In genomic region chr6:31702819-31703716, GRCh38 we compare ENCODE assay signal across 1 cellular context.
TF ChIP-seq lines count a peak whose summit lies in the region.

ABHD16A (minus strand) TSS chr6:31703324; CDS start chr6:31703281, 43 bp downstream.

TF ChIP-seq in HepG2, 621 proteins besides CTCF, POLR2A, EP300 and RAD21 (continued from another document and continues in another):
- TF ChIP-seq CREB3 (CRISPR knock-in tag; IDR thresholded peaks at IDR 0.05) (peak; percentile 36; the same call in 1 of the 2 replicates), HDAC2 (CRISPR knock-in tag; IDR thresholded peaks at IDR 0.05) (peak; percentile 83), MAF1 (CRISPR knock-in tag; IDR thresholded peaks at IDR 0.05; ENCODE audit: borderline replicate concordance) (0 out of 2 replicates have a peak, but pooled peaks have one; percentile 18), BORCS8-MEF2B (CRISPR knock-in tag; IDR thresholded peaks at IDR 0.05) (peak; percentile 88), ZNF747 (CRISPR knock-in tag; IDR thresholded peaks at IDR 0.05; ENCODE audit: borderline replicate concordance) (peak; percentile 79; the same call in 1 of the 2 replicates), ZNF775 (CRISPR knock-in tag; IDR thresholded peaks at IDR 0.05; ENCODE audit: borderline replicate concordance) (no peak), IRF2 (CRISPR knock-in tag; IDR thresholded peaks at IDR 0.05) (peak; percentile 81), ZNF136 (CRISPR knock-in tag; IDR thresholded peaks at IDR 0.05; ENCODE audit: low read depth) (peak; percentile 77; the same call in 1 of the 2 replicates), RELA (CRISPR knock-in tag; IDR thresholded peaks at IDR 0.05) (no peak), MAFG (CRISPR knock-in tag; IDR thresholded peaks at IDR 0.05) (no peak), ZNF207 (IDR thresholded peaks at IDR 0.05; ENCODE audit: borderline replicate concordance) (no peak), ZMYM4 (CRISPR knock-in tag; IDR thresholded peaks at IDR 0.05) (peak; percentile 92), ARNT (IDR thresholded peaks at IDR 0.05) (no peak), TEAD3 (CRISPR knock-in tag; optimal IDR thresholded peaks at IDR 0.05; ENCODE audit: borderline replicate concordance) (peak; percentile 45), ZNF503 (CRISPR knock-in tag; IDR thresholded peaks at IDR 0.05) (peak; percentile 52; the same call in 1 of the 2 replicates), HOXD1 (CRISPR knock-in tag; IDR thresholded peaks at IDR 0.05) (no peak), GATAD1 (CRISPR knock-in tag; IDR thresholded peaks at IDR 0.05) (peak; percentile 89), ARID4A (CRISPR knock-in tag; IDR thresholded peaks at IDR 0.05; ENCODE audit: borderline replicate concordance) (peak; percentile 92), ZFP1 (CRISPR knock-in tag; IDR thresholded peaks at IDR 0.05) (peak; percentile 84; the same call in 1 of the 2 replicates), ZNF563 (CRISPR knock-in tag; IDR thresholded peaks at IDR 0.05) (no peak), ZZZ3 (CRISPR knock-in tag; IDR thresholded peaks at IDR 0.05; ENCODE audit: borderline replicate concordance) (no peak), KLF13 (CRISPR knock-in tag; IDR thresholded peaks at IDR 0.05) (no peak), FOXJ3 (CRISPR knock-in tag; IDR thresholded peaks at IDR 0.05; ENCODE audit: borderline replicate concordance) (no peak; the same call in 1 of the 2 replicates), CBX1 (IDR thresholded peaks at IDR 0.05; ENCODE audit: low read depth) (peak; percentile 91), ZNF713 (CRISPR knock-in tag; IDR thresholded peaks at IDR 0.05) (0 out of 2 replicates have a peak, but pooled peaks have one; percentile 50), LBX2 (CRISPR knock-in tag; IDR thresholded peaks at IDR 0.05; ENCODE audit: borderline replicate concordance) (no peak), CBFB (CRISPR knock-in tag; IDR thresholded peaks at IDR 0.05) (peak; percentile 55; the same call in 1 of the 2 replicates), DPF2 (CRISPR knock-in tag; IDR thresholded peaks at IDR 0.05; ENCODE audit: borderline replicate concordance, low read depth) (no peak), TCF12 (IDR thresholded peaks at IDR 0.05) (no peak), TCF12 (CRISPR knock-in tag; IDR thresholded peaks at IDR 0.05) (no peak; the same call in 1 of the 2 replicates), ZNF160 (CRISPR knock-in tag; IDR thresholded peaks at IDR 0.05) (no peak), SIX4 (CRISPR knock-in tag; IDR thresholded peaks at IDR 0.05) (peak; percentile 63), NR2F6 (IDR thresholded peaks at IDR 0.05) (0 out of 2 replicates have a peak, but pooled peaks have one; percentile 27), NR2F6 (CRISPR knock-in tag; IDR thresholded peaks at IDR 0.05) (0 out of 2 replicates have a peak, but pooled peaks have one; percentile 8), ZNF33A (CRISPR knock-in tag; IDR thresholded peaks at IDR 0.05; ENCODE audit: borderline replicate concordance) (0 out of 2 replicates have a peak, but pooled peaks have one; percentile 58), ZNF776 (CRISPR knock-in tag; IDR thresholded peaks at IDR 0.05) (no peak), CAMTA2 (CRISPR knock-in tag; IDR thresholded peaks at IDR 0.05; ENCODE audit: borderline replicate concordance) (peak; percentile 38; the same call in 1 of the 2 replicates), RXRB (CRISPR knock-in tag; IDR thresholded peaks at IDR 0.05; ENCODE audit: borderline replicate concordance) (peak; percentile 70), RARA (CRISPR knock-in tag; IDR thresholded peaks at IDR 0.05) (no peak), ZFP36L2 (CRISPR knock-in tag; IDR thresholded peaks at IDR 0.05) (no peak), NFIB (CRISPR knock-in tag; IDR thresholded peaks at IDR 0.05; ENCODE audit: borderline replicate concordance) (no peak), GPBP1L1 (CRISPR knock-in tag; IDR thresholded peaks at IDR 0.05) (no peak), MTA1 (CRISPR knock-in tag; IDR thresholded peaks at IDR 0.05; ENCODE audit: borderline replicate concordance) (peak; percentile 67; the same call in 1 of the 2 replicates), ZSCAN29 (CRISPR knock-in tag; conservative IDR thresholded peaks at IDR 0.05) (0 out of 2 replicates have a peak, but pooled peaks have one; percentile 11), ZBTB3 (CRISPR knock-in tag; IDR thresholded peaks at IDR 0.05; ENCODE audit: borderline replicate concordance, low read depth) (no peak), ZFP82 (CRISPR knock-in tag; IDR thresholded peaks at IDR 0.05; ENCODE audit: borderline replicate concordance) (no peak; the same call in 1 of the 2 replicates)
- TF ChIP-seq, protein P1, sequence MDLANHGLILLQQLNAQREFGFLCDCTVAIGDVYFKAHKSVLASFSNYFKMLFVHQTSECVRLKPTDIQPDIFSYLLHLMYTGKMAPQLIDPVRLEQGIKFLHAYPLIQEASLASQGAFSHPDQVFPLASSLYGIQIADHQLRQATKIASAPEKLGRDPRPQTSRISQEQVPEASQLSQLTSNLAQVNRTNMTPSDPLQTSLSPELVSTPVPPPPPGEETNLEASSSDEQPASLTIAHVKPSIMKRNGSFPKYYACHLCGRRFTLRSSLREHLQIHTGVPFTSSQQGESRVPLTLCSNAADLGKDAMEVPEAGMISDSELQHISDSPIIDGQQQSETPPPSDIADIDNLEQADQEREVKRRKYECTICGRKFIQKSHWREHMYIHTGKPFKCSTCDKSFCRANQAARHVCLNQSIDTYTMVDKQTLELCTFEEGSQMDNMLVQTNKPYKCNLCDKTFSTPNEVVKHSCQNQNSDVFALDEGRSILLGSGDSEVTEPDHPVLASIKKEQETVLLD (CRISPR knock-in tag; IDR thresholded peaks at IDR 0.05; ENCODE audit: low read depth): peak; percentile 65; the same call in 1 of the 2 replicates
- TF ChIP-seq, protein P2, sequence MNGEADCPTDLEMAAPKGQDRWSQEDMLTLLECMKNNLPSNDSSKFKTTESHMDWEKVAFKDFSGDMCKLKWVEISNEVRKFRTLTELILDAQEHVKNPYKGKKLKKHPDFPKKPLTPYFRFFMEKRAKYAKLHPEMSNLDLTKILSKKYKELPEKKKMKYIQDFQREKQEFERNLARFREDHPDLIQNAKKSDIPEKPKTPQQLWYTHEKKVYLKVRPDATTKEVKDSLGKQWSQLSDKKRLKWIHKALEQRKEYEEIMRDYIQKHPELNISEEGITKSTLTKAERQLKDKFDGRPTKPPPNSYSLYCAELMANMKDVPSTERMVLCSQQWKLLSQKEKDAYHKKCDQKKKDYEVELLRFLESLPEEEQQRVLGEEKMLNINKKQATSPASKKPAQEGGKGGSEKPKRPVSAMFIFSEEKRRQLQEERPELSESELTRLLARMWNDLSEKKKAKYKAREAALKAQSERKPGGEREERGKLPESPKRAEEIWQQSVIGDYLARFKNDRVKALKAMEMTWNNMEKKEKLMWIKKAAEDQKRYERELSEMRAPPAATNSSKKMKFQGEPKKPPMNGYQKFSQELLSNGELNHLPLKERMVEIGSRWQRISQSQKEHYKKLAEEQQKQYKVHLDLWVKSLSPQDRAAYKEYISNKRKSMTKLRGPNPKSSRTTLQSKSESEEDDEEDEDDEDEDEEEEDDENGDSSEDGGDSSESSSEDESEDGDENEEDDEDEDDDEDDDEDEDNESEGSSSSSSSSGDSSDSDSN (CRISPR knock-in tag; IDR thresholded peaks at IDR 0.05): peak; percentile 60
- TF ChIP-seq, protein P3, sequence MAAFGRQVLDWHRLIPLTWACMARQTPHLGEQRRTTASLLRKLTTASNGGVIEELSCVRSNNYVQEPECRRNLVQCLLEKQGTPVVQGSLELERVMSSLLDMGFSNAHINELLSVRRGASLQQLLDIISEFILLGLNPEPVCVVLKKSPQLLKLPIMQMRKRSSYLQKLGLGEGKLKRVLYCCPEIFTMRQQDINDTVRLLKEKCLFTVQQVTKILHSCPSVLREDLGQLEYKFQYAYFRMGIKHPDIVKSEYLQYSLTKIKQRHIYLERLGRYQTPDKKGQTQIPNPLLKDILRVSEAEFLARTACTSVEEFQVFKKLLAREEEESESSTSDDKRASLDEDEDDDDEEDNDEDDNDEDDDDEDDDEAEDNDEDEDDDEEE (CRISPR knock-in tag; IDR thresholded peaks at IDR 0.05): 0 out of 2 replicates have a peak, but pooled peaks have one; percentile 28
- TF ChIP-seq, protein P4, sequence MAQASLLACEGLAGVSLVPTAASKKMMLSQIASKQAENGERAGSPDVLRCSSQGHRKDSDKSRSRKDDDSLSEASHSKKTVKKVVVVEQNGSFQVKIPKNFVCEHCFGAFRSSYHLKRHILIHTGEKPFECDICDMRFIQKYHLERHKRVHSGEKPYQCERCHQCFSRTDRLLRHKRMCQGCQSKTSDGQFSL (CRISPR knock-in tag; IDR thresholded peaks at IDR 0.05): no peak
- TF ChIP-seq, protein P5, sequence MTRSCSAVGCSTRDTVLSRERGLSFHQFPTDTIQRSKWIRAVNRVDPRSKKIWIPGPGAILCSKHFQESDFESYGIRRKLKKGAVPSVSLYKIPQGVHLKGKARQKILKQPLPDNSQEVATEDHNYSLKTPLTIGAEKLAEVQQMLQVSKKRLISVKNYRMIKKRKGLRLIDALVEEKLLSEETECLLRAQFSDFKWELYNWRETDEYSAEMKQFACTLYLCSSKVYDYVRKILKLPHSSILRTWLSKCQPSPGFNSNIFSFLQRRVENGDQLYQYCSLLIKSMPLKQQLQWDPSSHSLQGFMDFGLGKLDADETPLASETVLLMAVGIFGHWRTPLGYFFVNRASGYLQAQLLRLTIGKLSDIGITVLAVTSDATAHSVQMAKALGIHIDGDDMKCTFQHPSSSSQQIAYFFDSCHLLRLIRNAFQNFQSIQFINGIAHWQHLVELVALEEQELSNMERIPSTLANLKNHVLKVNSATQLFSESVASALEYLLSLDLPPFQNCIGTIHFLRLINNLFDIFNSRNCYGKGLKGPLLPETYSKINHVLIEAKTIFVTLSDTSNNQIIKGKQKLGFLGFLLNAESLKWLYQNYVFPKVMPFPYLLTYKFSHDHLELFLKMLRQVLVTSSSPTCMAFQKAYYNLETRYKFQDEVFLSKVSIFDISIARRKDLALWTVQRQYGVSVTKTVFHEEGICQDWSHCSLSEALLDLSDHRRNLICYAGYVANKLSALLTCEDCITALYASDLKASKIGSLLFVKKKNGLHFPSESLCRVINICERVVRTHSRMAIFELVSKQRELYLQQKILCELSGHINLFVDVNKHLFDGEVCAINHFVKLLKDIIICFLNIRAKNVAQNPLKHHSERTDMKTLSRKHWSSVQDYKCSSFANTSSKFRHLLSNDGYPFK (CRISPR knock-in tag; IDR thresholded peaks at IDR 0.05; ENCODE audit: borderline replicate concordance): peak; percentile 25; the same call in 1 of the 2 replicates
